22 cellular contexts compared by ENCODE assay signal in genomic region chr12:76268267-76268666, GRCh38.
"Had no signal": no experiment of that assay in that cellular context is flagged by ENCODE, and none has a peak within 500 bp of the region (broad histone marks: within the 10 kb centered on the region; RNA-seq: fewer than 3 reads in every experiment).

No MANE protein-coding gene starts in this region.

- ATAC-seq: activated naive CD8-positive, alpha-beta T cell treated with anti-CD3 and anti-CD28 coated beads, Interleukin-2, amount 50 U/mL, for 24 hours; gastrocnemius medialis; heart left ventricle; mucosa of descending colon; naive thymus-derived CD4-positive, alpha-beta T cell; stimulated activated naive CD8-positive, alpha-beta T cell treated with anti-CD3 and anti-CD28 coated beads, Interleukin-15, amount 100 ng/mL, for 72 hours had no signal

- H3K36me3 ChIP-seq: gastrocnemius medialis, heart left ventricle, neural progenitor cell, suprapubic skin, transverse colon, uterus, WERI-Rb-1 had no signal

- H3K4me3 ChIP-seq: dorsolateral prefrontal cortex, gastrocnemius medialis, heart left ventricle, mucosa of descending colon, neural progenitor cell, suprapubic skin, transverse colon, uterus had no signal

- DNase-seq: activated CD4-positive, alpha-beta T cell treated with anti-CD3 and anti-CD28 coated beads for 1 hour; activated CD8-positive, alpha-beta memory T cell treated with anti-CD3 and anti-CD28 coated beads for 24 hours; activated CD8-positive, alpha-beta memory T cell treated with anti-CD3 and anti-CD28 coated beads, Interleukin-2, amount 50 U/mL, for 48 hours; activated effector memory CD4-positive, alpha-beta T cell treated with Interleukin-2 at 50 U/mL for 16 hours; activated naive CD4-positive, alpha-beta T cell treated with anti-CD3 and anti-CD28 coated beads, Interleukin-2, amount 10 ng/mL, durations not matched to agents 7 days and 5 days; activated naive CD8-positive, alpha-beta T cell treated with anti-CD3 and anti-CD28 coated beads, Interleukin-2, amount 50 U/mL, for 24 hours; activated T-cell treated with anti-CD3 and anti-CD28 coated beads, Interleukin-2, amount 50 U/mL, for 48 hours; aorta; dorsolateral prefrontal cortex; gastrocnemius medialis; heart left ventricle; mucosa of descending colon; naive thymus-derived CD4-positive, alpha-beta T cell; small intestine; stimulated activated CD4-positive, alpha-beta T cell treated with anti-CD3 and anti-CD28 coated beads, Interleukin-15, amount 100 ng/mL, for 24 hours; stimulated activated CD4-positive, alpha-beta T cell treated with anti-CD3 and anti-CD28 coated beads, Interleukin-2, amount 100 ng/mL, for 48 hours; stimulated activated naive CD8-positive, alpha-beta T cell treated with anti-CD3 and anti-CD28 coated beads, Interleukin-15, amount 100 ng/mL, for 72 hours; transverse colon; uterus; WERI-Rb-1 had no signal

- H3K27me3 ChIP-seq: dorsolateral prefrontal cortex, gastrocnemius medialis, neural progenitor cell, suprapubic skin, transverse colon, uterus had no signal

- FAIRE-seq: small intestine had no signal
